30 cellular contexts compared by ENCODE assay signal in the genomic region with DNA sequence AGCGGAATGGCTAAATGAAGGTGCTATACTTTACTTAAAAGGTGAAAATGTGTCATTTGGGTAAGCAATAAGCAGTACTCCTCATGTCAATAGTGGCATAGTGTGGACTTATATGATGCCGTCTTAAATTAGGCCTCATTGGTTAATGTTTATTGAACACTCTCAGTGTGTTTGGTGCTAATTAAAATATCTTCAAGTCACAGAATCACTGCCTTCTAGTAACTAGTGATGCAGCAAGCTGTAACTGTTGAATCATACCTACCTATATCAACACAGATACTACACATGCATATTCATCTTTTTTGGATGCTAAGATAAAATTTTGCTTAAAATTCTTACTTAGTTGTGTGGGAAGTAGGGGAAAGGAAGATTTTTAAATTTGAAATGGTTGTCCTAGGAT. TPM values are rescaled to one million over a fixed set of nuclear protein-coding genes. Genes with fewer than 3 reads are reported as not detected.
DNase-seq lines count a peak whose midpoint lies in the region; ATAC-seq, FAIRE-seq and TF ChIP-seq lines count a peak whose summit lies in the region.
"Had no signal": no experiment of that assay in that cellular context is flagged by ENCODE, and none has a peak within 500 bp of the region (broad histone marks: within the 10 kb centered on the region; RNA-seq: fewer than 3 reads in every experiment).

No MANE protein-coding gene starts in this region.

- TF ChIP-seq CTCF in GM13977 (IDR thresholded peaks at IDR 0.05; ENCODE audit: extremely low read depth, insufficient read depth, missing control alignments): no peak
- TF ChIP-seq CTCF in neural crest cell (conservative IDR thresholded peaks at IDR 0.05): no peak
- TF ChIP-seq CTCF in upper lobe of right lung (IDR thresholded peaks at IDR 0.05): no peak

- no peaks in the 10 kb centered on the region for H3K9me3 ChIP-seq in upper lobe of right lung
- H3K9me3 ChIP-seq: stomach, tibial artery had no signal

- POLR2A ChIA-PET in activated CD4-positive, alpha-beta memory T cell treated with anti-CD3 and anti-CD28 coated beads for 36 hours (lab: Charles Lee): no interaction called here
- POLR2A ChIA-PET in activated CD4-positive, alpha-beta memory T cell treated with anti-CD3 and anti-CD28 coated beads, Interleukin-2, amount 10 ng/mL, durations not matched to agents 7 days and 5 days (lab: Charles Lee): interaction anchor here (0.6 kb wide), 1 partner anchor 616 kb away, joined by 3 read pairs; no protein-coding TSS in a partner anchor

- DNase-seq in activated CD4-positive, alpha-beta memory T cell treated with anti-CD3 and anti-CD28 coated beads for 36 hours: no peak
- DNase-seq in activated CD4-positive, alpha-beta memory T cell treated with anti-CD3 and anti-CD28 coated beads, Interleukin-2, amount 10 ng/mL, durations not matched to agents 7 days and 5 days: no peak
- DNase-seq in GM13977 (ENCODE audit: low spot score) (peak; percentile 27), neural crest cell (ENCODE audit: low read depth, low spot score) (no peak), RCC 7860 (ENCODE audit: low spot score) (no peak), upper lobe of right lung (no peak)
- DNase-seq: activated CD8-positive, alpha-beta memory T cell treated with anti-CD3 and anti-CD28 coated beads, Interleukin-2, amount 50 U/mL, for 4 hours; activated effector memory CD4-positive, alpha-beta T cell treated with anti-CD3 and anti-CD28 coated beads, Interleukin-2, amount 50 U/mL, for 16 hours; DMS153; GOT3; HFFc6; hippocampal formation; NCI-H1092; NCI-H187 treated with DMSO at 0.1 percent for 48 hours; NCI-H2227 treated with DMSO at 0.1 percent for 48 hours; NCI-H526 treated with DMSO at 0.1 percent for 48 hours; SIG-M5; small intestine; stimulated activated CD4-positive, alpha-beta T cell treated with anti-CD3 and anti-CD28 coated beads, Interleukin-1b, Interleukin-23, amount 100 ng/mL, for 48 hours; stimulated activated CD8-positive, alpha-beta memory T cell treated with anti-CD3 and anti-CD28 coated beads, Interleukin-4, amount 100 ng/mL, for 48 hours; stomach; SW 1271; T1000; tibial artery; WERI-Rb-1 had no signal

- ATAC-seq in upper lobe of right lung: no peak
- no peak for ATAC-seq in HG03039 (IDR thresholded peaks at IDR 0.05; ENCODE audit: unreplicated experiment)
- ATAC-seq: Panc1 had no signal

- H3K27me3 Mint-ChIP-seq in activated CD4-positive, alpha-beta memory T cell treated with anti-CD3 and anti-CD28 coated beads for 36 hours: no peaks in the 10 kb centered on the region
- H3K27me3 Mint-ChIP-seq in activated CD4-positive, alpha-beta memory T cell treated with anti-CD3 and anti-CD28 coated beads, Interleukin-2, amount 10 ng/mL, durations not matched to agents 7 days and 5 days: peaks cover 25% of the 10 kb centered on the region
- H3K27me3 Mint-ChIP-seq in IgD-negative memory B cell (no peaks in the 10 kb centered on the region), neural crest cell (ENCODE audit: low read depth) (peaks cover 23% of the 10 kb centered on the region)

- H3K4me1 Mint-ChIP-seq in activated CD4-positive, alpha-beta memory T cell treated with anti-CD3 and anti-CD28 coated beads for 36 hours (ENCODE audit: low read depth): peaks cover 35% of the 10 kb centered on the region
- peaks cover 19% of the 10 kb centered on the region for H3K4me1 Mint-ChIP-seq in activated CD4-positive, alpha-beta memory T cell treated with anti-CD3 and anti-CD28 coated beads, Interleukin-2, amount 10 ng/mL, durations not matched to agents 7 days and 5 days
- H3K4me1 Mint-ChIP-seq in IgD-negative memory B cell (peaks cover 42 to 50% (median 47%) of the 10 kb centered on the region in 3 donors), neural crest cell (peaks cover 36% of the 10 kb centered on the region)

- H3K4me3 Mint-ChIP-seq in activated CD4-positive, alpha-beta memory T cell treated with anti-CD3 and anti-CD28 coated beads for 36 hours: no peak overlapping the region
- no peak overlapping the region for H3K4me3 Mint-ChIP-seq in activated CD4-positive, alpha-beta memory T cell treated with anti-CD3 and anti-CD28 coated beads, Interleukin-2, amount 10 ng/mL, durations not matched to agents 7 days and 5 days
- peak overlapping the region in 2 of 4 donors; percentile 9 to 95 for H3K4me3 Mint-ChIP-seq in IgD-negative memory B cell
- H3K4me3 Mint-ChIP-seq in neural crest cell: peak overlapping the region; percentile 89
- H3K4me3 Mint-ChIP-seq: HFFc6 had no signal

- CTCF ChIA-PET in activated CD4-positive, alpha-beta memory T cell treated with anti-CD3 and anti-CD28 coated beads for 36 hours (lab: Charles Lee): no interaction called here
- CTCF ChIA-PET in activated CD4-positive, alpha-beta memory T cell treated with anti-CD3 and anti-CD28 coated beads, Interleukin-2, amount 10 ng/mL, durations not matched to agents 7 days and 5 days (lab: Charles Lee): no interaction called here

- H3K9me3 Mint-ChIP-seq in activated CD4-positive, alpha-beta memory T cell treated with anti-CD3 and anti-CD28 coated beads for 36 hours: no peaks in the 10 kb centered on the region
- H3K9me3 Mint-ChIP-seq in activated CD4-positive, alpha-beta memory T cell treated with anti-CD3 and anti-CD28 coated beads, Interleukin-2, amount 10 ng/mL, durations not matched to agents 7 days and 5 days: no peaks in the 10 kb centered on the region
- no peaks in the 10 kb centered on the region for H3K9me3 Mint-ChIP-seq in IgD-negative memory B cell
- H3K9me3 Mint-ChIP-seq in neural crest cell: no peaks in the 10 kb centered on the region
- H3K9me3 Mint-ChIP-seq: brain, HFFc6 had no signal

- H3K36me3 ChIP-seq in upper lobe of right lung: no peaks in the 10 kb centered on the region
- H3K36me3 ChIP-seq: stomach, tibial artery, WERI-Rb-1 had no signal

- H3K27me3 ChIP-seq in upper lobe of right lung: no peaks in the 10 kb centered on the region
- H3K27me3 ChIP-seq: stomach, tibial artery had no signal

- H3K36me3 Mint-ChIP-seq in activated CD4-positive, alpha-beta memory T cell treated with anti-CD3 and anti-CD28 coated beads for 36 hours: no peaks in the 10 kb centered on the region
- no peaks in the 10 kb centered on the region for H3K36me3 Mint-ChIP-seq in activated CD4-positive, alpha-beta memory T cell treated with anti-CD3 and anti-CD28 coated beads, Interleukin-2, amount 10 ng/mL, durations not matched to agents 7 days and 5 days (ENCODE audit: low read depth)
- H3K36me3 Mint-ChIP-seq in IgD-negative memory B cell (peaks cover 1% of the 10 kb centered on the region), neural crest cell (ENCODE audit: low read depth) (no peaks in the 10 kb centered on the region)
- H3K36me3 Mint-ChIP-seq: brain had no signal

- intact Hi-C loops in activated CD4-positive, alpha-beta memory T cell treated with anti-CD3 and anti-CD28 coated beads for 36 hours (cut with micrococcal nuclease): loop anchor here (10.0 kb wide), 1 partner anchor 1020 kb away; a partner anchor contains a TSS
- intact Hi-C loops in upper lobe of right lung (cut with DNase I): no loop called here

- H3K4me3 ChIP-seq in upper lobe of right lung: no peak overlapping the region
- H3K4me3 ChIP-seq: stomach, tibial artery had no signal

- in situ Hi-C loops in GM13977 (cut with MboI; ENCODE audit: low pct_unique_long_range_greater_than_20kb, low sequenced_read_pairs, unreplicated experiment): no loop called here

- peaks cover 29% of the 10 kb centered on the region for H3K4me1 ChIP-seq in upper lobe of right lung

- FAIRE-seq in RCC 7860 (lab: Jason Lieb, UNC): no peak
- FAIRE-seq: A204.1, small intestine had no signal

- H3K27ac ChIP-seq in upper lobe of right lung: no peak overlapping the region
- H3K27ac ChIP-seq: tibial artery, WERI-Rb-1 had no signal

- H3K27ac Mint-ChIP-seq in activated CD4-positive, alpha-beta memory T cell treated with anti-CD3 and anti-CD28 coated beads for 36 hours: peak overlapping the region; percentile 34
- H3K27ac Mint-ChIP-seq in activated CD4-positive, alpha-beta memory T cell treated with anti-CD3 and anti-CD28 coated beads, Interleukin-2, amount 10 ng/mL, durations not matched to agents 7 days and 5 days: no peak overlapping the region
- peak overlapping the region; percentile 97 to 100 (median 100) for H3K27ac Mint-ChIP-seq in IgD-negative memory B cell
- no peak overlapping the region for H3K27ac Mint-ChIP-seq in neural crest cell (ENCODE audit: unreplicated experiment)

RNA-seq across cellular contexts. Expression of a gene that starts 30.7 kb away (rescaled TPM):
- total RNA-seq in activated CD4-positive, alpha-beta memory T cell treated with anti-CD3 and anti-CD28 coated beads for 36 hours: 10 to 100 TPM; 10.8 to 11.4 TPM
- 1 to 10 TPM; 3.7 to 4.5 TPM for total RNA-seq in activated CD4-positive, alpha-beta memory T cell treated with anti-CD3 and anti-CD28 coated beads, Interleukin-2, amount 10 ng/mL, durations not matched to agents 7 days and 5 days
- polyA plus RNA-seq in IgD-negative memory B cell: 9.0 TPM
- 5.4 and 6.3 TPM in 2 replicates for total RNA-seq in neural crest cell
- 117 TPM for total RNA-seq in upper lobe of right lung

Comparison
In these comparisons a context has a peak if more than half of its experiments do, and no peak if none do; other contexts are left out.
1. H3K27ac Mint-ChIP-seq: peak in activated CD4-positive, alpha-beta memory T cell treated with anti-CD3 and anti-CD28 coated beads for 36 hours (single experiment) and IgD-negative memory B cell (3 of 3); none in activated CD4-positive, alpha-beta memory T cell treated with anti-CD3 and anti-CD28 coated beads, Interleukin-2, amount 10 ng/mL, durations not matched to agents 7 days and 5 days (single experiment) and neural crest cell (single experiment).